ENCODE assay signal across 1 cellular context in the genomic region with DNA sequence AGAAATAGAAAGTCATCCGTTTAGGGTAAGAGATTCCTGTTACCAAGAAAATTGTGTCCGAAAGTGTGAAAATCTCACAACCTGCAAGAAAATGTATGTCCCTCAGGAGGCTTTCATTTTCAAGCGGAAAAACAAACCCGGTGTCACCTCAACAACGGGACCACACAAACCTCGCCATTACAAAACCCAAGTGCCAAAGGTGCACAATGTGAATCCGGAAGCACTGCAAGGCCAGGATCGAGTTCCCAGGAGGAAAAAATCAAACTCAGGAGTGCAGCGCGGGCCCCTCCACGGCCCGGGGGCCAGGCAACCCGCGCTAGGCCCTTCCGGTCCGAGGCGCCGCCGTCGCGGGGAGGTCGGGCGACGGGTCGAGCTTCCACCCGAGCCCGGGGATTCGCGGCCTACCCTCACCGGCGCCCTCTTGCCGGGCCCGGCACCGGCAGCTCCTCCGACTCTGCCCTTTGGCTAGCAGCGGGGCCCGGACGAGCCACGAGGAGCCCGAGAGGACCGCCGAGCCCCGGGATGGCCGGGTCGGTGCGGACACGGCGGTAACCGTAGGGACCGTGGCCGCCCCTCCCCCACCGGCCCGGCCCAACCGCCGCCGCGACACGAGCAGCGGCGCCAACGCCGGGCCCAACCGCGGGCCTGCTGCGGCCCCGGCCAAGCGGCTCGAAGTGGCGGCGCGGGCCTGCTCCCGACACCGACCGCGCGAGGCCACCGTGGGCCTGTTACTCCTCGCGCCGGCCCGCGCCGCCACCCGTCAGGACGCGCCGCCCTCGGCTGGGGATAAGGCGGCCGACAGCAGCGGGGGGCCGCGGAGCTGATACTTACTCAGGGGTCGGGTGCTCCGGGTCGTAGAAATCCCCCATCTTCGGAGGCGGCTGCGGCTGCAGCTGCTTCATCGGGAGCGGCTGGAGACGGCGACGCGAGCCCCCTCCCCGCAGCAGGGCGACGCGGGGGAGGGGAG.
TF ChIP-seq lines count a peak whose summit lies in the region.

No MANE protein-coding gene starts in this region.

TF ChIP-seq in K562, 482 proteins besides CTCF, POLR2A, EP300 and RAD21 (continued from another document and continues in another):
- TF ChIP-seq GABPB1 (CRISPR knock-in tag; IDR thresholded peaks at IDR 0.05) (peak; percentile 83; the same call in 1 of the 2 replicates), ZNF764 (CRISPR knock-in tag; IDR thresholded peaks at IDR 0.05; ENCODE audit: low read depth) (0 out of 2 replicates have a peak, but pooled peaks have one; percentile 39), POLR2G (IDR thresholded peaks at IDR 0.05; ENCODE audit: low read depth, low read length) (peak; percentile 77), XRCC4 (IDR thresholded peaks at IDR 0.05; ENCODE audit: extremely low read depth, insufficient read depth, insufficient read length) (no peak), KDM4B (IDR thresholded peaks at IDR 0.05; ENCODE audit: borderline replicate concordance in 2 of 2, low read depth in 1 of 2) (no peak), BRCA1 (IDR thresholded peaks at IDR 0.05) (no peak), BRCA1 (CRISPR knock-in tag; IDR thresholded peaks at IDR 0.05) (no peak), PCBP1 (IDR thresholded peaks at IDR 0.05; ENCODE audit: low read depth, low read length, poor library complexity, severe bottlenecking) (peak; percentile 89), SMAD1 (IDR thresholded peaks at IDR 0.05; ENCODE audit: low read depth, low read length, partially characterized antibody) (no peak), OTX1 (CRISPR knock-in tag; IDR thresholded peaks at IDR 0.05) (no peak), IRF2 (CRISPR knock-in tag; IDR thresholded peaks at IDR 0.05) (0 out of 2 replicates have a peak, but pooled peaks have one; percentile 62), NR2F6 (CRISPR knock-in tag; IDR thresholded peaks at IDR 0.05) (no peak; the same call in 1 of the 2 replicates), ETV6 (IDR thresholded peaks at IDR 0.05; ENCODE audit: borderline replicate concordance in 1 of 2, low read depth in 2 of 2, low read length in 1 of 2) (no peak; a peak in 1 of 4 replicates), ETV6 (CRISPR knock-in tag; IDR thresholded peaks at IDR 0.05; ENCODE audit: borderline replicate concordance) (peak; percentile 91), HDAC2 (IDR thresholded peaks at IDR 0.05) (no peak), ILK (tag; IDR thresholded peaks at IDR 0.05; ENCODE audit: borderline replicate concordance, low read depth) (no peak), PHF8 (IDR thresholded peaks at IDR 0.05; ENCODE audit: borderline replicate concordance, low read length) (peak; percentile 96), FOXA1 (IDR thresholded peaks at IDR 0.05; ENCODE audit: borderline replicate concordance) (no peak), CBFA2T3 (IDR thresholded peaks at IDR 0.05) (no peak), NELFE (IDR thresholded peaks at IDR 0.05; ENCODE audit: insufficient read depth, insufficient read length) (no peak), CBX5 (IDR thresholded peaks at IDR 0.05; ENCODE audit: borderline replicate concordance, low read depth) (no peak), TOE1 (IDR thresholded peaks at IDR 0.05; ENCODE audit: borderline replicate concordance) (no peak), TOE1 (CRISPR knock-in tag; IDR thresholded peaks at IDR 0.05; ENCODE audit: borderline replicate concordance, low read depth) (no peak), RBFOX2 (IDR thresholded peaks at IDR 0.05; ENCODE audit: low read depth, low read length) (peak; percentile 82), TAF9B (IDR thresholded peaks at IDR 0.05; ENCODE audit: partially characterized antibody) (no peak), ARHGAP35 (IDR thresholded peaks at IDR 0.05; ENCODE audit: partially characterized antibody) (no peak), LEF1 (IDR thresholded peaks at IDR 0.05) (no peak), SMARCE1 (IDR thresholded peaks at IDR 0.05) (no peak), CHD2 (IDR thresholded peaks at IDR 0.05; ENCODE audit: low read depth, low read length) (peak; percentile 16; the same call in 1 of the 2 replicates), BACH1 (tag; IDR thresholded peaks at IDR 0.05) (no peak), CHD1 (IDR thresholded peaks at IDR 0.05; ENCODE audit: low read length) (peak; percentile 100), KLF16 (IDR thresholded peaks at IDR 0.05) (no peak), PHF20 (IDR thresholded peaks at IDR 0.05; ENCODE audit: partially characterized antibody) (peak; percentile 75), MAFF (IDR thresholded peaks at IDR 0.05; ENCODE audit: low read length) (no peak), RBM17 (IDR thresholded peaks at IDR 0.05; ENCODE audit: borderline replicate concordance, low read depth, low read length) (no peak), ZNF3 (CRISPR knock-in tag; IDR thresholded peaks at IDR 0.05) (no peak), TSC22D4 (tag; IDR thresholded peaks at IDR 0.05) (no peak)
- TF ChIP-seq, protein P1, sequence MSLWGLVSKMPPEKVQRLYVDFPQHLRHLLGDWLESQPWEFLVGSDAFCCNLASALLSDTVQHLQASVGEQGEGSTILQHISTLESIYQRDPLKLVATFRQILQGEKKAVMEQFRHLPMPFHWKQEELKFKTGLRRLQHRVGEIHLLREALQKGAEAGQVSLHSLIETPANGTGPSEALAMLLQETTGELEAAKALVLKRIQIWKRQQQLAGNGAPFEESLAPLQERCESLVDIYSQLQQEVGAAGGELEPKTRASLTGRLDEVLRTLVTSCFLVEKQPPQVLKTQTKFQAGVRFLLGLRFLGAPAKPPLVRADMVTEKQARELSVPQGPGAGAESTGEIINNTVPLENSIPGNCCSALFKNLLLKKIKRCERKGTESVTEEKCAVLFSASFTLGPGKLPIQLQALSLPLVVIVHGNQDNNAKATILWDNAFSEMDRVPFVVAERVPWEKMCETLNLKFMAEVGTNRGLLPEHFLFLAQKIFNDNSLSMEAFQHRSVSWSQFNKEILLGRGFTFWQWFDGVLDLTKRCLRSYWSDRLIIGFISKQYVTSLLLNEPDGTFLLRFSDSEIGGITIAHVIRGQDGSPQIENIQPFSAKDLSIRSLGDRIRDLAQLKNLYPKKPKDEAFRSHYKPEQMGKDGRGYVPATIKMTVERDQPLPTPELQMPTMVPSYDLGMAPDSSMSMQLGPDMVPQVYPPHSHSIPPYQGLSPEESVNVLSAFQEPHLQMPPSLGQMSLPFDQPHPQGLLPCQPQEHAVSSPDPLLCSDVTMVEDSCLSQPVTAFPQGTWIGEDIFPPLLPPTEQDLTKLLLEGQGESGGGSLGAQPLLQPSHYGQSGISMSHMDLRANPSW (CRISPR knock-in tag; IDR thresholded peaks at IDR 0.05): no peak
- TF ChIP-seq, protein P2, sequence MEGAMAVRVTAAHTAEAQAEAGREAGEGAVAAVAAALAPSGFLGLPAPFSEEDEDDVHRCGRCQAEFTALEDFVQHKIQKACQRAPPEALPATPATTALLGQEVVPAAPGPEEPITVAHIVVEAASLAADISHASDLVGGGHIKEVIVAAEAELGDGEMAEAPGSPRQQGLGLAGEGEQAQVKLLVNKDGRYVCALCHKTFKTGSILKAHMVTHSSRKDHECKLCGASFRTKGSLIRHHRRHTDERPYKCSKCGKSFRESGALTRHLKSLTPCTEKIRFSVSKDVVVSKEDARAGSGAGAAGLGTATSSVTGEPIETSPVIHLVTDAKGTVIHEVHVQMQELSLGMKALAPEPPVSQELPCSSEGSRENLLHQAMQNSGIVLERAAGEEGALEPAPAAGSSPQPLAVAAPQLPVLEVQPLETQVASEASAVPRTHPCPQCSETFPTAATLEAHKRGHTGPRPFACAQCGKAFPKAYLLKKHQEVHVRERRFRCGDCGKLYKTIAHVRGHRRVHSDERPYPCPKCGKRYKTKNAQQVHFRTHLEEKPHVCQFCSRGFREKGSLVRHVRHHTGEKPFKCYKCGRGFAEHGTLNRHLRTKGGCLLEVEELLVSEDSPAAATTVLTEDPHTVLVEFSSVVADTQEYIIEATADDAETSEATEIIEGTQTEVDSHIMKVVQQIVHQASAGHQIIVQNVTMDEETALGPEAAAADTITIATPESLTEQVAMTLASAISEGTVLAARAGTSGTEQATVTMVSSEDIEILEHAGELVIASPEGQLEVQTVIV (CRISPR knock-in tag; IDR thresholded peaks at IDR 0.05; ENCODE audit: borderline replicate concordance): no peak
- TF ChIP-seq, protein P3, sequence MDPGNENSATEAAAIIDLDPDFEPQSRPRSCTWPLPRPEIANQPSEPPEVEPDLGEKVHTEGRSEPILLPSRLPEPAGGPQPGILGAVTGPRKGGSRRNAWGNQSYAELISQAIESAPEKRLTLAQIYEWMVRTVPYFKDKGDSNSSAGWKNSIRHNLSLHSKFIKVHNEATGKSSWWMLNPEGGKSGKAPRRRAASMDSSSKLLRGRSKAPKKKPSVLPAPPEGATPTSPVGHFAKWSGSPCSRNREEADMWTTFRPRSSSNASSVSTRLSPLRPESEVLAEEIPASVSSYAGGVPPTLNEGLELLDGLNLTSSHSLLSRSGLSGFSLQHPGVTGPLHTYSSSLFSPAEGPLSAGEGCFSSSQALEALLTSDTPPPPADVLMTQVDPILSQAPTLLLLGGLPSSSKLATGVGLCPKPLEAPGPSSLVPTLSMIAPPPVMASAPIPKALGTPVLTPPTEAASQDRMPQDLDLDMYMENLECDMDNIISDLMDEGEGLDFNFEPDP (CRISPR knock-in tag; IDR thresholded peaks at IDR 0.05): no peak
- TF ChIP-seq, protein P4, sequence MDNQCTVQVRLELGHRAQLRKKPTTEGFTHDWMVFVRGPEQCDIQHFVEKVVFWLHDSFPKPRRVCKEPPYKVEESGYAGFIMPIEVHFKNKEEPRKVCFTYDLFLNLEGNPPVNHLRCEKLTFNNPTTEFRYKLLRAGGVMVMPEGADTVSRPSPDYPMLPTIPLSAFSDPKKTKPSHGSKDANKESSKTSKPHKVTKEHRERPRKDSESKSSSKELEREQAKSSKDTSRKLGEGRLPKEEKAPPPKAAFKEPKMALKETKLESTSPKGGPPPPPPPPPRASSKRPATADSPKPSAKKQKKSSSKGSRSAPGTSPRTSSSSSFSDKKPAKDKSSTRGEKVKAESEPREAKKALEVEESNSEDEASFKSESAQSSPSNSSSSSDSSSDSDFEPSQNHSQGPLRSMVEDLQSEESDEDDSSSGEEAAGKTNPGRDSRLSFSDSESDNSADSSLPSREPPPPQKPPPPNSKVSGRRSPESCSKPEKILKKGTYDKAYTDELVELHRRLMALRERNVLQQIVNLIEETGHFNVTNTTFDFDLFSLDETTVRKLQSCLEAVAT (IDR thresholded peaks at IDR 0.05): peak in 1 of 2 experiments; percentile 53; a peak in 3 of 4 replicates
- TF ChIP-seq, protein P5, sequence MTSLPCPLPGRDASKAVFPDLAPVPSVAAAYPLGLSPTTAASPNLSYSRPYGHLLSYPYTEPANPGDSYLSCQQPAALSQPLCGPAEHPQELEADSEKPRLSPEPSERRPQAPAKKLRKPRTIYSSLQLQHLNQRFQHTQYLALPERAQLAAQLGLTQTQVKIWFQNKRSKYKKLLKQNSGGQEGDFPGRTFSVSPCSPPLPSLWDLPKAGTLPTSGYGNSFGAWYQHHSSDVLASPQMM (CRISPR knock-in tag; IDR thresholded peaks at IDR 0.05): no peak
- TF ChIP-seq, protein P6, sequence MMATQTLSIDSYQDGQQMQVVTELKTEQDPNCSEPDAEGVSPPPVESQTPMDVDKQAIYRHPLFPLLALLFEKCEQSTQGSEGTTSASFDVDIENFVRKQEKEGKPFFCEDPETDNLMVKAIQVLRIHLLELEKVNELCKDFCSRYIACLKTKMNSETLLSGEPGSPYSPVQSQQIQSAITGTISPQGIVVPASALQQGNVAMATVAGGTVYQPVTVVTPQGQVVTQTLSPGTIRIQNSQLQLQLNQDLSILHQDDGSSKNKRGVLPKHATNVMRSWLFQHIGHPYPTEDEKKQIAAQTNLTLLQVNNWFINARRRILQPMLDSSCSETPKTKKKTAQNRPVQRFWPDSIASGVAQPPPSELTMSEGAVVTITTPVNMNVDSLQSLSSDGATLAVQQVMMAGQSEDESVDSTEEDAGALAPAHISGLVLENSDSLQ (IDR thresholded peaks at IDR 0.05): no peak
- TF ChIP-seq, protein P7, sequence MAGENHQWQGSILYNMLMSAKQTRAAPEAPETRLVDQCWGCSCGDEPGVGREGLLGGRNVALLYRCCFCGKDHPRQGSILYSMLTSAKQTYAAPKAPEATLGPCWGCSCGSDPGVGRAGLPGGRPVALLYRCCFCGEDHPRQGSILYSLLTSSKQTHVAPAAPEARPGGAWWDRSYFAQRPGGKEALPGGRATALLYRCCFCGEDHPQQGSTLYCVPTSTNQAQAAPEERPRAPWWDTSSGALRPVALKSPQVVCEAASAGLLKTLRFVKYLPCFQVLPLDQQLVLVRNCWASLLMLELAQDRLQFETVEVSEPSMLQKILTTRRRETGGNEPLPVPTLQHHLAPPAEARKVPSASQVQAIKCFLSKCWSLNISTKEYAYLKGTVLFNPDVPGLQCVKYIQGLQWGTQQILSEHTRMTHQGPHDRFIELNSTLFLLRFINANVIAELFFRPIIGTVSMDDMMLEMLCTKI (IDR thresholded peaks at IDR 0.05; ENCODE audit: partially characterized antibody): no peak
- TF ChIP-seq, protein P8, sequence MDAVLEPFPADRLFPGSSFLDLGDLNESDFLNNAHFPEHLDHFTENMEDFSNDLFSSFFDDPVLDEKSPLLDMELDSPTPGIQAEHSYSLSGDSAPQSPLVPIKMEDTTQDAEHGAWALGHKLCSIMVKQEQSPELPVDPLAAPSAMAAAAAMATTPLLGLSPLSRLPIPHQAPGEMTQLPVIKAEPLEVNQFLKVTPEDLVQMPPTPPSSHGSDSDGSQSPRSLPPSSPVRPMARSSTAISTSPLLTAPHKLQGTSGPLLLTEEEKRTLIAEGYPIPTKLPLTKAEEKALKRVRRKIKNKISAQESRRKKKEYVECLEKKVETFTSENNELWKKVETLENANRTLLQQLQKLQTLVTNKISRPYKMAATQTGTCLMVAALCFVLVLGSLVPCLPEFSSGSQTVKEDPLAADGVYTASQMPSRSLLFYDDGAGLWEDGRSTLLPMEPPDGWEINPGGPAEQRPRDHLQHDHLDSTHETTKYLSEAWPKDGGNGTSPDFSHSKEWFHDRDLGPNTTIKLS (IDR thresholded peaks at IDR 0.05; ENCODE audit: borderline replicate concordance, low read depth): peak; percentile 44
